17 cellular contexts compared by ENCODE assay signal in the genomic region with DNA sequence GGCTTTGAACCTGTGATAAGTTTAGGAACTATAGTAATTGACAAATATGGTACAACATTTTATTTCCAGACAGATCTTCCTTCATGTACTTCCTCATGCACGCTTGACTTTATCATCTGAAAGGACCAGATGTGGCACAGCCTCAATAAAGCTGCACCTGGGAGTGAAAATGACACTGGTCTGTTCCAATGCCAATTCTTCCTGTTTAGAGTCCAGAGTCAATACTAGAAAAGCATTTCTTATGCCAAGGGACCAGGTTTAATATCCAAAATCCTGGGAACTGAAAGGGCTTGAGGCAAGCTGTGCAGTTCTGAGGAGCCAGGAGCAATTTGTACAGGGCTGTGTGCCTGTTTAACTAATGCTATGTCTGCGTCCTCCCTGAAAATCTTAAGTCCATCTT.
"Had no signal": no experiment of that assay in that cellular context is flagged by ENCODE, and none has a peak within 500 bp of the region (broad histone marks: within the 10 kb centered on the region; RNA-seq: fewer than 3 reads in every experiment).

No MANE protein-coding gene starts in this region.

- H3K27ac Mint-ChIP-seq: naive thymus-derived CD4-positive, alpha-beta T cell had no signal

- H3K36me3 ChIP-seq: colonic mucosa, neutrophil had no signal

- DNase-seq: colonic mucosa; dermis blood vessel endothelial cell; esophagus squamous epithelium; foreskin fibroblast; glutamatergic neuron; left ventricle myocardium superior; mesendoderm; naive thymus-derived CD4-positive, alpha-beta T cell; posterior cingulate gyrus; sigmoid colon; stimulated activated CD4-positive, alpha-beta T cell treated with anti-CD3 and anti-CD28 coated beads, Interleukin-12 subunit alpha, Interleukin-12 subunit beta, amount 100 ng/mL, for 4 hours; stimulated activated naive CD4-positive, alpha-beta T cell; trophoblast cell had no signal

- H3K27ac ChIP-seq: colonic mucosa, esophagus squamous epithelium, gastroesophageal sphincter, neutrophil, sigmoid colon, skin epidermis had no signal

- H3K27me3 Mint-ChIP-seq: naive thymus-derived CD4-positive, alpha-beta T cell had no signal

- FAIRE-seq: keratinocyte had no signal

- H3K27me3 ChIP-seq: colonic mucosa, esophagus squamous epithelium, gastroesophageal sphincter, neutrophil, sigmoid colon had no signal

- ATAC-seq: gastroesophageal sphincter; left ventricle myocardium superior; naive thymus-derived CD4-positive, alpha-beta T cell had no signal

- H3K4me1 ChIP-seq: colonic mucosa, esophagus squamous epithelium, gastroesophageal sphincter had no signal

- H3K4me3 Mint-ChIP-seq: naive thymus-derived CD4-positive, alpha-beta T cell had no signal

- H3K9me3 ChIP-seq: colonic mucosa, esophagus squamous epithelium, gastroesophageal sphincter, neutrophil, sigmoid colon had no signal

- H3K4me3 ChIP-seq: colonic mucosa, esophagus squamous epithelium, gastroesophageal sphincter, sigmoid colon, skin epidermis had no signal
